Comparison of ENCODE assay signal across 34 cellular contexts in the genomic region with DNA sequence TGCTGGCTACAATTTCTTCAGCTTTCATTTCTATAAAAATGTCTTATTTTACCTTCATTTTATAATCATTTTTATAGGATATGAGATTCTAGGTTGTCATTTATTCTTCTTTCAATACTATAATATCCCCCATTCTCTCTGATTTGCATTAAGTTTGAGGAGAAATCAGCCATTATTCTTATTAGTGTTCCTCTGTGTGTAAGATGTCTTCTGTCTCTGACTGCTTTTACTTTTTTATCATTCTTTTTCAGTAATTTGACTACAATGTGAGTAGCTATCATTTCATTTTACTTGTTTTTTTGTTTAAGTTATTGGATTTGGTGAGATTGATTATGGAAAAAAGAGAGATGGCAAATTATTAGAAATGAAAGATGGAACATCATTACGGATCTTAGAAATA.
"Had no signal": no experiment of that assay in that cellular context is flagged by ENCODE, and none has a peak within 500 bp of the region (broad histone marks: within the 10 kb centered on the region; RNA-seq: fewer than 3 reads in every experiment).

No MANE protein-coding gene starts in this region.

- H3K27me3 ChIP-seq: MG63 had no signal

- DNase-seq: Karpas-422, Kasumi-1, MG63, MM.1S, MV-4-11, NCI-H1048, NCI-H1092, NCI-H1092 treated with DMSO at 0.1 percent for 48 hours, NCI-H1105, NCI-H1105 treated with DMSO at 0.1 percent for 48 hours, NCI-H1417, NCI-H1417 treated with DMSO at 0.1 percent for 48 hours, NCI-H1436, NCI-H1436 treated with DMSO at 0.1 percent for 48 hours, NCI-H146, NCI-H1694, NCI-H1694 treated with DMSO at 0.1 percent for 48 hours, NCI-H187, NCI-H187 treated with DMSO at 0.1 percent for 48 hours, NCI-H1930, NCI-H2029, NCI-H2029 treated with DMSO at 0.1 percent for 48 hours, NCI-H2081, NCI-H2081 treated with DMSO at 0.1 percent for 48 hours, NCI-H2107, NCI-H2171, NCI-H2171 treated with DMSO at 0.1 percent for 48 hours, NCI-H2227 treated with DMSO at 0.1 percent for 48 hours, NCI-H226, NCI-H345, NCI-H446, NCI-H446 treated with DMSO at 0.1 percent for 48 hours, NCI-H510A, NCI-H510A treated with DMSO at 0.1 percent for 48 hours had no signal

- H3K4me3 ChIP-seq: MG63 had no signal

- H3K36me3 ChIP-seq: MG63 had no signal
